In the genomic region with DNA sequence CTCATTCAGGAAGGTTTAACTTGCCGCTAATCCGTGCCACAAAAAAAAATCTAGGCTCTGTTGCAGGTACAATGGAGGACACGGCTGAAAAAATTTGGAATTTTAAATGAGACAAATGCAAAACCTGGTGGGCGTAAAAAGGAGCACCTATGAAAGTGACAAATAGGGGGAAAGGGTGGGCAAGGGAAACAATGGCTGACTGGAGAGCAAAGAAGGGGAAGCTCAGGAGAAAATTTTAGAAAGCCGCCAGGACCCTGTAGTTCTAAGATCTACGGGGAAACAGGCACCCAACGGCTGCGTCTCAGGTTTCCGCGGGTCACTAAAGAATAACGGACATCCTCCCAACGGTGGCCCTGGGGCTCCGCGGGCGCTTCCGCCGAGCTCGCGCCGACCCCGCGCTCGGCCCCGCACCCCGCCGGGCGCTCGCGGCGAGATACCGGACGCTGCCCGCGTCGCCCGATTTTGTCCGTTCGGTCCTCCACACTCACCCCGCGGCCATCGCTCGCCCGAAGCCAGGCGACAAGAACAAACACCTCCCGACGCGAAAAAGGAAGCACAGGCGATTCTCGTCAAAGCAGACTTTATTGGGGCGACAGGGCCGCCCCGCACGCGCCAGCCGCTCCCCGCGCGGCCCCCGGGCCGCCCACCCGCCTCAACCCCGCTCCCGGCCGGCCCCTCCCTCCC, we compare ENCODE assay signal across 8 cellular contexts. TPM values are rescaled to one million over a fixed set of nuclear protein-coding genes. Genes with fewer than 3 reads are reported as not detected.
DNase-seq lines count a peak whose midpoint lies in the region; ATAC-seq and TF ChIP-seq lines count a peak whose summit lies in the region.

No MANE protein-coding gene starts in this region.

- H3K4me1 ChIP-seq in BLaER1, result peaks cover 48% of the 10 kb centered on the region
- H3K4me1 ChIP-seq in skeletal muscle satellite cell (ENCODE audit: control insufficient read depth, insufficient read depth, low read length), result peaks cover 20% of the 10 kb centered on the region

- H3K27ac ChIP-seq in BLaER1, result peak overlapping the region; percentile 99

- ATAC-seq in GM19328 (IDR thresholded peaks at IDR 0.05; ENCODE audit: unreplicated experiment) (peak; percentile 16), SK-N-SH treated with all-trans-retinoic acid at 6 μM for 48 hours (peak; percentile 15; the same call in 2 of the 3 replicates), GM18861 (IDR thresholded peaks at IDR 0.05; ENCODE audit: unreplicated experiment) (no peak)

- peak overlapping the region; percentile 77 for H3K4me2 ChIP-seq in BLaER1
- peak overlapping the region; percentile 87 for H3K4me2 ChIP-seq in skeletal muscle satellite cell (ENCODE audit: low read length)

- no peaks in the 10 kb centered on the region for H3K9me3 ChIP-seq in BLaER1
- H3K9me3 ChIP-seq in skeletal muscle satellite cell (replicated peaks; ENCODE audit: low read length), result no peaks in the 10 kb centered on the region

- H3K27me3 ChIP-seq in BLaER1, result no peaks in the 10 kb centered on the region
- H3K27me3 ChIP-seq in skeletal muscle satellite cell (ENCODE audit: control insufficient read depth, insufficient read depth, low read length), result no peaks in the 10 kb centered on the region

- H3K9ac ChIP-seq in BLaER1 (peak overlapping the region; percentile 99), skeletal muscle satellite cell (ENCODE audit: low read depth, low read length) (peak overlapping the region; percentile 99)

- peaks cover 87% of the 10 kb centered on the region for H4K20me1 ChIP-seq in BLaER1

- H3K36me3 ChIP-seq in BLaER1 (peaks cover 37% of the 10 kb centered on the region; the same call in 1 of the 2 replicates), skeletal muscle satellite cell (ENCODE audit: insufficient read depth, low read length) (no peaks in the 10 kb centered on the region)

- no peak for TF ChIP-seq CTCF in LNCaP clone FGC (IDR thresholded peaks at IDR 0.05; ENCODE audit: control insufficient read depth, extremely low read depth, insufficient read depth)

- DNase-seq in LNCaP clone FGC (ENCODE audit: low read depth) (no peak), anterior cingulate cortex (lab: John Stamatoyannopoulos, UW) (peak in 31 of 58 donors; percentile 9 to 69 (median 43))

- H3K4me3 ChIP-seq in BLaER1, result peak overlapping the region; percentile 97
- peak overlapping the region; percentile 74 for H3K4me3 ChIP-seq in LNCaP clone FGC (ENCODE audit: low read depth, low read length)
- H3K4me3 ChIP-seq in iPS-11a (ENCODE audit: low read depth, low read length), result peak overlapping the region; percentile 55
- peak overlapping the region; percentile 98 for H3K4me3 ChIP-seq in skeletal muscle satellite cell (ENCODE audit: low read length)

TF ChIP-seq in SK-N-SH treated with all-trans-retinoic acid at 6 μM for 48 hours, 23 proteins besides CTCF, POLR2A, EP300 and RAD21:
- TF ChIP-seq ZNF70 (CRISPR knock-in tag; IDR thresholded peaks at IDR 0.05) (no peak), SNAI2 (CRISPR knock-in tag; IDR thresholded peaks at IDR 0.05) (no peak), ZFP30 (CRISPR knock-in tag; IDR thresholded peaks at IDR 0.05) (no peak), TCF4 (CRISPR knock-in tag; IDR thresholded peaks at IDR 0.05; ENCODE audit: borderline replicate concordance) (no peak), BACH2 (CRISPR knock-in tag; IDR thresholded peaks at IDR 0.05; ENCODE audit: borderline replicate concordance) (no peak), TOX (CRISPR knock-in tag; IDR thresholded peaks at IDR 0.05; ENCODE audit: borderline replicate concordance) (no peak), PPARA (CRISPR knock-in tag; IDR thresholded peaks at IDR 0.05; ENCODE audit: borderline replicate concordance) (no peak), ZNF565 (CRISPR knock-in tag; conservative IDR thresholded peaks at IDR 0.05; ENCODE audit: low read depth) (no peak), GLIS3 (CRISPR knock-in tag; IDR thresholded peaks at IDR 0.05) (no peak), ARNTL (CRISPR knock-in tag; IDR thresholded peaks at IDR 0.05; ENCODE audit: borderline replicate concordance, low read depth) (no peak), TSHZ2 (CRISPR knock-in tag; IDR thresholded peaks at IDR 0.05) (no peak), ZNF8 (CRISPR knock-in tag; IDR thresholded peaks at IDR 0.05) (no peak), CSDC2 (CRISPR knock-in tag; IDR thresholded peaks at IDR 0.05) (no peak), CREB5 (CRISPR knock-in tag; IDR thresholded peaks at IDR 0.05; ENCODE audit: low read depth) (no peak), RARB (CRISPR knock-in tag; IDR thresholded peaks at IDR 0.05) (no peak), ZFP3 (CRISPR knock-in tag; IDR thresholded peaks at IDR 0.05) (no peak), OSR1 (CRISPR knock-in tag; IDR thresholded peaks at IDR 0.05) (no peak), ESRRG (CRISPR knock-in tag; IDR thresholded peaks at IDR 0.05) (no peak)
- TF ChIP-seq, protein P1, sequence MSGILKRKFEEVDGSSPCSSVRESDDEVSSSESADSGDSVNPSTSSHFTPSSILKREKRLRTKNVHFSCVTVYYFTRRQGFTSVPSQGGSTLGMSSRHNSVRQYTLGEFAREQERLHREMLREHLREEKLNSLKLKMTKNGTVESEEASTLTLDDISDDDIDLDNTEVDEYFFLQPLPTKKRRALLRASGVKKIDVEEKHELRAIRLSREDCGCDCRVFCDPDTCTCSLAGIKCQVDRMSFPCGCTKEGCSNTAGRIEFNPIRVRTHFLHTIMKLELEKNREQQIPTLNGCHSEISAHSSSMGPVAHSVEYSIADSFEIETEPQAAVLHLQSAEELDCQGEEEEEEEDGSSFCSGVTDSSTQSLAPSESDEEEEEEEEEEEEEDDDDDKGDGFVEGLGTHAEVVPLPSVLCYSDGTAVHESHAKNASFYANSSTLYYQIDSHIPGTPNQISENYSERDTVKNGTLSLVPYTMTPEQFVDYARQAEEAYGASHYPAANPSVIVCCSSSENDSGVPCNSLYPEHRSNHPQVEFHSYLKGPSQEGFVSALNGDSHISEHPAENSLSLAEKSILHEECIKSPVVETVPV (CRISPR knock-in tag; IDR thresholded peaks at IDR 0.05), result no peak
- TF ChIP-seq, protein P2, sequence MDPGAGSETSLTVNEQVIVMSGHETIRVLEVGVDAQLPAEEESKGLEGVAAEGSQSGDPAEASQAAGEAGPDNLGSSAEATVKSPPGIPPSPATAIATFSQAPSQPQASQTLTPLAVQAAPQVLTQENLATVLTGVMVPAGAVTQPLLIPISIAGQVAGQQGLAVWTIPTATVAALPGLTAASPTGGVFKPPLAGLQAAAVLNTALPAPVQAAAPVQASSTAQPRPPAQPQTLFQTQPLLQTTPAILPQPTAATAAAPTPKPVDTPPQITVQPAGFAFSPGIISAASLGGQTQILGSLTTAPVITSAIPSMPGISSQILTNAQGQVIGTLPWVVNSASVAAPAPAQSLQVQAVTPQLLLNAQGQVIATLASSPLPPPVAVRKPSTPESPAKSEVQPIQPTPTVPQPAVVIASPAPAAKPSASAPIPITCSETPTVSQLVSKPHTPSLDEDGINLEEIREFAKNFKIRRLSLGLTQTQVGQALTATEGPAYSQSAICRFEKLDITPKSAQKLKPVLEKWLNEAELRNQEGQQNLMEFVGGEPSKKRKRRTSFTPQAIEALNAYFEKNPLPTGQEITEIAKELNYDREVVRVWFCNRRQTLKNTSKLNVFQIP (CRISPR knock-in tag; IDR thresholded peaks at IDR 0.05; ENCODE audit: borderline replicate concordance, low read depth), result no peak
TF ChIP-seq in SK-N-SH treated with all-trans-retinoic acid at 6 μM for 48 hours: peak in this region for 0.

RNA-seq across cellular contexts. Expression of gene YY1, which starts 1.1 kb away (rescaled TPM):
- 38.0 and 39.3 TPM in 2 replicates for total RNA-seq in skeletal muscle satellite cell (2012; rRNA removed)
